Comparison of ENCODE assay signal across 8 cellular contexts in genomic region chr17:39400547-39401411, GRCh38. TPM values are rescaled to one million over a fixed set of nuclear protein-coding genes. Genes with fewer than 3 reads are reported as not detected.
DNase-seq lines count a peak whose midpoint lies in the region; ATAC-seq and TF ChIP-seq lines count a peak whose summit lies in the region.

No MANE protein-coding gene starts in this region.

- H3K36me3 ChIP-seq in body of pancreas (replicated peaks in 1 of 2; ENCODE audit: insufficient read depth in 1 of 2, low read depth in 2 of 2) = no peaks in the 10 kb centered on the region
- H3K36me3 ChIP-seq in spleen = peaks cover 0 to 9% (median 1%) of the 10 kb centered on the region in 6 donors

- H3K4me3 ChIP-seq in NB4 (ENCODE audit: low read depth, low read length) (peak overlapping the region; percentile 78), body of pancreas (peak overlapping the region; percentile 82 to 94), spleen (peak overlapping the region; percentile 95 to 100 (median 99))

- 1 to 6% methylated on average over 12 to 46 of the region's 46 CpGs for WGBS in body of pancreas, 2 donors
- 1 to 3% (median 2%) methylated on average over 16 to 46 of the region's 46 CpGs for WGBS in spleen, 5 donors

- H3K9me3 ChIP-seq in body of pancreas (no peaks in the 10 kb centered on the region), spleen (no peaks in the 10 kb centered on the region)

- peak; percentile 5 for ATAC-seq in GM19397 (IDR thresholded peaks at IDR 0.05; ENCODE audit: unreplicated experiment)
- ATAC-seq in body of pancreas = peak; percentile 8
- no peak for ATAC-seq in GM21619 (IDR thresholded peaks at IDR 0.05; ENCODE audit: unreplicated experiment)

- DNase-seq in AG08395 (ENCODE audit: low spot score) (peak; percentile 15), NB4 (ENCODE audit: low read depth) (peak; percentile 30), body of pancreas (peak in 1 of 4 donors; percentile 12), islet precursor cell (peak; percentile 63), spleen (no peak), NCI-H1436 treated with DMSO at 0.1 percent for 48 hours (lab: John Stamatoyannopoulos, UW) (no peak)

- intact Hi-C loops in body of pancreas (cut with DNase I) (no loop called here), spleen (cut with DNase I; ENCODE audit: low total_unique reads) (no loop called here)

- peaks cover 27% of the 10 kb centered on the region for H3K4me1 ChIP-seq in body of pancreas
- peaks cover 20 to 57% (median 33%) of the 10 kb centered on the region in 6 donors for H3K4me1 ChIP-seq in spleen

- H3K27ac ChIP-seq in body of pancreas (peak overlapping the region; percentile 74 to 92 (median 82)), spleen (peak overlapping the region; percentile 83 to 97 (median 92))

- H3K27me3 ChIP-seq in body of pancreas (no peaks in the 10 kb centered on the region), spleen (replicated peaks in 1 of 7) (no peaks in the 10 kb centered on the region)

- TF ChIP-seq POLR2A in NB4 (IDR thresholded peaks at IDR 0.05; ENCODE audit: extremely low read depth, insufficient read length) (no peak), body of pancreas (IDR thresholded peaks at IDR 0.05) (no peak), spleen (IDR thresholded peaks at IDR 0.05) (no peak)

- no peak for TF ChIP-seq CTCF in NB4 (IDR thresholded peaks at IDR 0.05; ENCODE audit: low read depth, low read length)
- no peak for TF ChIP-seq CTCF in body of pancreas (IDR thresholded peaks at IDR 0.05)
- no peak for TF ChIP-seq CTCF in spleen (IDR thresholded peaks at IDR 0.05 in 8 of 11, conservative IDR thresholded peaks at IDR 0.05 in 3 of 11)

RNA-seq across cellular contexts. Expression of gene FBXL20, which starts 0.6 kb away (rescaled TPM):
- total RNA-seq in body of pancreas (10 to 100 TPM in 1 of 2 donors, 1 to 10 TPM in 1; 6.7 to 11.9 TPM), spleen (10 to 100 TPM; 23.4 to 28.0 (median 24.3) TPM)
- 1 to 10 TPM; 1.9 to 3.6 (median 2.2) TPM for polyA plus RNA-seq in spleen

RNA-seq across cellular contexts. Expression of gene MED1, which starts 50.3 kb away (rescaled TPM):
- total RNA-seq in body of pancreas (1 to 10 TPM; 9.2 to 9.3 TPM), spleen (10 to 100 TPM; 29.7 to 43.9 (median 39.1) TPM)
- 10 to 100 TPM in 1 of 3 donors, 1 to 10 TPM in 2; 4.4 to 10.2 (median 4.9) TPM for polyA plus RNA-seq in spleen

Comparison
In these comparisons a context has a peak if more than half of its experiments do, and no peak if none do; other contexts are left out.
1. DNase-seq: peak in AG08395 (single experiment), NB4 (single experiment) and islet precursor cell (single experiment); none in spleen (single experiment) and NCI-H1436 treated with DMSO at 0.1 percent for 48 hours (single experiment).
2. Peak in every context shown above with its lines, with median percentiles within 50 percentile points of each other: H3K4me3 ChIP-seq.